Comparison of ENCODE assay signal across 8 cellular contexts in the genomic region with DNA sequence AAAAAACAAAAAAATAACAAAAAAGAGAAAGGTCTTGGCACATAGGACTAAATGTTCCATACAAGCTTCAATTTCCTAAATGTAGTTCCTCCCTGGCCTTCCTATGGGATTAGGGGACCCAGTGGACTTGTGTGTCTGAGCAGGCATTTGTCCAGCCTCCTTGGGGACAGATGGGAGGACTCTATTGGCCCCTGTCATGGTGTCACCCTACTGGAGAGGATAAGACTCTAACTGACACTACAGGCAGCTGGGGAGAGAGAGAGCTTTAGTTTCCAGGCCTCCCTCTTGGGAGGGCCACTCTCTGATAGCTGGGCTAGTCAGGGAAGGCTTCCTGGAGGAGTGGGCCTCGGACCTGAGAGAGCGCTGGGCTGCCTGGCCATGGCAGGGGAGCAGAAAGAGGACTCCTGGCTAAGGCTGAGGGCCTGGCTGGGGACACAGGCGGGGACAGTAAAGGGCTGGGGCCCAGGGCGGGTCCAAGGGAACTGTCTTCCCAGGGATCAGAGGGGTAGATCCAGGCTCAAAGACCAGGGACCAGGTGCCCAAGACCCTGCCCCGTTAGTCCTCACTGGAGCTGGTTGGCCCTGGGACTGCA.
DNase-seq lines count a peak whose midpoint lies in the region; ATAC-seq, FAIRE-seq and TF ChIP-seq lines count a peak whose summit lies in the region.
"Not testable (repeated sequence)": the region's sequence is repeated elsewhere in the genome, so short reads cannot be mapped to it uniquely, and the experiment has no call there.

No MANE protein-coding gene starts in this region.

- intact Hi-C loops in GM12878 (cut with micrococcal nuclease; ENCODE audit: unreplicated experiment) = not testable (repeated sequence)

- H3K27ac ChIP-seq in GM12878 (ENCODE audit: control insufficient read depth, insufficient read depth) = not testable (repeated sequence)

- not testable (repeated sequence) for H3K27me3 ChIP-seq in GM12878 (replicated peaks in 1 of 2; ENCODE audit: control insufficient read depth in 2 of 2, insufficient read depth in 2 of 2, low read length in 1 of 2)

- not testable (repeated sequence) for H3K4me3 Mint-ChIP-seq in naive B cell

- TF ChIP-seq RAD21 in GM12878 (IDR thresholded peaks at IDR 0.05; ENCODE audit: insufficient read depth, low read depth, low read length) = not testable (repeated sequence)

- BruUV-seq in GM12878 (replicated peaks; lab: Mats Ljungman, UMichigan) = TSS peak; percentile 91

- POLR2A ChIA-PET in GM12878 (lab: Charles Lee) = not testable (repeated sequence)

- not testable (repeated sequence) for H2AFZ ChIP-seq in GM12878 (ENCODE audit: control insufficient read depth, low read depth, low read length)

- TF ChIP-seq CTCF in GM12878 (IDR thresholded peaks at IDR 0.05 in 2 of 3, conservative IDR thresholded peaks at IDR 0.05 in 1 of 3; ENCODE audit: control insufficient read depth in 2 of 3, extremely low read depth in 1 of 3, insufficient read depth in 1 of 3, low read depth in 3 of 3, low read length in 3 of 3) = not testable (repeated sequence)

- H3K9me3 ChIP-seq in GM12878 (replicated peaks; ENCODE audit: control insufficient read depth, insufficient read depth, low read length) = not testable (repeated sequence)

- H3K9ac ChIP-seq in GM12878 (ENCODE audit: control insufficient read depth, insufficient read depth, low read length) = not testable (repeated sequence)

- H3K27me3 Mint-ChIP-seq in naive B cell = not testable (repeated sequence)

- H3K4me3 ChIP-seq in GM12878 = not testable (repeated sequence)

- H4K20me1 ChIP-seq in GM12878 (ENCODE audit: control insufficient read depth, insufficient read depth) = not testable (repeated sequence)

- in situ Hi-C loops in GM12878 (cut with MboI) = not testable (repeated sequence)

- RAD21 ChIA-PET in GM12878 (lab: Charles Lee; ENCODE audit: unreplicated experiment) = not testable (repeated sequence)

- H3K79me2 ChIP-seq in GM12878 (ENCODE audit: control insufficient read depth, insufficient read depth, low read length) = not testable (repeated sequence)

- TF ChIP-seq POLR2A in GM12878 (IDR thresholded peaks at IDR 0.05; ENCODE audit: low read depth, low read length) = not testable (repeated sequence)

- SMC1A ChIA-PET in GM12878 (lab: Charles Lee; ENCODE audit: uncharacterized antibody, unreplicated experiment) = not testable (repeated sequence)

- not testable (repeated sequence) for H3K4me1 Mint-ChIP-seq in naive B cell

- not testable (repeated sequence) for H3K4me1 ChIP-seq in GM12878 (ENCODE audit: control insufficient read depth, insufficient read depth, low read length)

- H3K4me2 ChIP-seq in GM12878 (ENCODE audit: control insufficient read depth, insufficient read depth) = not testable (repeated sequence)

- ATAC-seq in GM18508 (IDR thresholded peaks at IDR 0.05; ENCODE audit: insufficient read depth, unreplicated experiment) (peak; percentile 28), GM19328 (IDR thresholded peaks at IDR 0.05; ENCODE audit: unreplicated experiment) (peak; percentile 24), GM21515 (IDR thresholded peaks at IDR 0.05; ENCODE audit: unreplicated experiment) (peak; percentile 28), HG02642 (IDR thresholded peaks at IDR 0.05; ENCODE audit: poor library complexity, unreplicated experiment) (peak; percentile 41), HG03064 (IDR thresholded peaks at IDR 0.05; ENCODE audit: low read depth, unreplicated experiment) (peak; percentile 33), HG03442 (IDR thresholded peaks at IDR 0.05; ENCODE audit: unreplicated experiment) (peak; percentile 26), GM12878 (peak; percentile 83), naive B cell (ENCODE audit: low read depth in 2 of 2) (peak; percentile 18 to 28)

- not testable (repeated sequence) for H3K9me3 Mint-ChIP-seq in naive B cell

- not testable (repeated sequence) for DNase-seq in GM12878 (ENCODE audit: low read depth, low spot score); naive B cell

- H3K36me3 Mint-ChIP-seq in naive B cell = not testable (repeated sequence)

- no CpG with 5 or more reads among the region's 5 CpGs for WGBS in GM12878 (ENCODE audit: insufficient coverage, insufficient replicate concordance, low lambda C conversion rate, missing lambda C conversion rate)

- H3K36me3 ChIP-seq in GM12878 (ENCODE audit: control insufficient read depth in 2 of 2, insufficient read depth in 2 of 2, low read length in 1 of 2) = not testable (repeated sequence)

- H3K27ac Mint-ChIP-seq in naive B cell = not testable (repeated sequence)

- CTCF ChIA-PET in GM12878 (lab: Yijun Ruan, JAX) = not testable (repeated sequence)

- not testable (repeated sequence) for TF ChIP-seq EP300 in GM12878 (IDR thresholded peaks at IDR 0.05; ENCODE audit: borderline replicate concordance in 1 of 2, control insufficient read depth in 1 of 2, low read depth in 2 of 2, low read length in 2 of 2)

- FAIRE-seq in GM12878 (lab: Jason Lieb, UNC) = not testable (repeated sequence)

Comparison
In these comparisons a context has a peak if more than half of its experiments do, and no peak if none do; other contexts are left out.
1. ATAC-seq: peak in every context shown above with its lines; median percentile 83 in GM12878; 41 in HG02642; 33 in HG03064; 28 in GM18508; 28 in GM21515; 26 in HG03442; 24 in GM19328; 23 in naive B cell.